Comparison of ENCODE assay signal across 19 cellular contexts in genomic region chr2:131039535-131039907, GRCh38. TPM values are rescaled to one million over a fixed set of nuclear protein-coding genes. Genes with fewer than 3 reads are reported as not detected.
DNase-seq lines count a peak whose midpoint lies in the region; ATAC-seq and TF ChIP-seq lines count a peak whose summit lies in the region.
"Had no signal": no experiment of that assay in that cellular context is flagged by ENCODE, and none has a peak within 500 bp of the region (broad histone marks: within the 10 kb centered on the region; RNA-seq: fewer than 3 reads in every experiment).

No MANE protein-coding gene starts in this region.

- POLR2A ChIA-PET in activated CD8-positive, alpha-beta T cell treated with anti-CD3 and anti-CD28 coated beads for 36 hours (lab: Charles Lee): interaction anchor here (1.2 to 1.6 kb wide), 2 partner anchors 65 to 74 kb away, joined by 3 to 4 read pairs; partner anchors contain the start of gene PLEKHB2

- H3K27ac Mint-ChIP-seq in activated CD8-positive, alpha-beta T cell treated with anti-CD3 and anti-CD28 coated beads for 36 hours: no peak overlapping the region
- H3K27ac Mint-ChIP-seq: activated CD4-positive, alpha-beta T cell treated with anti-CD3 and anti-CD28 coated beads, Interleukin-2, amount 10 ng/mL, durations not matched to agents 24 days and 14 days; activated T-cell treated with anti-CD3 and anti-CD28 coated beads, Interleukin-2, amount 50 U/mL, for 72 hours had no signal

- TF ChIP-seq CTCF in activated CD8-positive, alpha-beta T cell treated with anti-CD3 and anti-CD28 coated beads for 36 hours (IDR thresholded peaks at IDR 0.05): no peak

- H3K36me3 Mint-ChIP-seq in activated CD8-positive, alpha-beta T cell treated with anti-CD3 and anti-CD28 coated beads for 36 hours (ENCODE audit: low read depth): peaks cover 1% of the 10 kb centered on the region

- intact Hi-C loops in activated CD8-positive, alpha-beta T cell treated with anti-CD3 and anti-CD28 coated beads for 36 hours (cut with micrococcal nuclease): no loop called here
- intact Hi-C loops in posterior cingulate gyrus (cut with DNase I): no loop called here

- peak; percentile 83 for DNase-seq in Ammon's horn (ENCODE audit: low spot score)
- DNase-seq in activated CD8-positive, alpha-beta T cell treated with anti-CD3 and anti-CD28 coated beads for 36 hours: no peak
- DNase-seq in globus pallidus (ENCODE audit: low spot score): peak; percentile 86
- peak in 9 of 10 donors; percentile 56 to 95 (median 66) for DNase-seq in posterior cingulate gyrus
- no peak for DNase-seq in DMS79 (lab: John Stamatoyannopoulos, UW)
- DNase-seq in AG08395 (ENCODE audit: low spot score): no peak
- DNase-seq in NCI-H2196 (lab: John Stamatoyannopoulos, UW; ENCODE audit: unreplicated experiment): no peak
- DNase-seq in RKO (ENCODE audit: low spot score): no peak
- DNase-seq: DMS153; effector CD4-positive, alpha-beta T cell; GM23248; mucosa of descending colon; NCI-H2171; SHP77; T1000; uterus had no signal

- H3K27me3 Mint-ChIP-seq in activated CD8-positive, alpha-beta T cell treated with anti-CD3 and anti-CD28 coated beads for 36 hours: no peaks in the 10 kb centered on the region

- H3K9me3 Mint-ChIP-seq in activated CD8-positive, alpha-beta T cell treated with anti-CD3 and anti-CD28 coated beads for 36 hours: no peaks in the 10 kb centered on the region
- H3K9me3 Mint-ChIP-seq: activated CD4-positive, alpha-beta T cell treated with anti-CD3 and anti-CD28 coated beads, Interleukin-2, amount 10 ng/mL, durations not matched to agents 24 days and 14 days; activated T-cell treated with anti-CD3 and anti-CD28 coated beads, Interleukin-2, amount 50 U/mL, for 72 hours had no signal

- no peak for ATAC-seq in activated CD8-positive, alpha-beta T cell treated with anti-CD3 and anti-CD28 coated beads for 36 hours
- ATAC-seq: HepG2 had no signal

- CTCF ChIA-PET in activated CD8-positive, alpha-beta T cell treated with anti-CD3 and anti-CD28 coated beads for 36 hours (lab: Charles Lee): no interaction called here

- peaks cover 38% of the 10 kb centered on the region for H3K4me1 Mint-ChIP-seq in activated CD8-positive, alpha-beta T cell treated with anti-CD3 and anti-CD28 coated beads for 36 hours (ENCODE audit: low read depth)

- peak overlapping the region; percentile 29 for H3K4me3 Mint-ChIP-seq in activated CD8-positive, alpha-beta T cell treated with anti-CD3 and anti-CD28 coated beads for 36 hours

RNA-seq across cellular contexts. Expression of gene FAM168B, which starts 53.7 kb away (rescaled TPM):
- 10 to 100 TPM; 62.8 to 66.6 TPM for total RNA-seq in activated CD8-positive, alpha-beta T cell treated with anti-CD3 and anti-CD28 coated beads for 36 hours

Comparison
In these comparisons a context has a peak if more than half of its experiments do, and no peak if none do; other contexts are left out.
1. DNase-seq: peak in Ammon's horn (single experiment), globus pallidus (single experiment) and posterior cingulate gyrus (9 of 10); none in activated CD8-positive, alpha-beta T cell treated with anti-CD3 and anti-CD28 coated beads for 36 hours (single experiment), DMS79 (single experiment), AG08395 (single experiment), NCI-H2196 (single experiment) and RKO (single experiment).